In the genomic region with DNA sequence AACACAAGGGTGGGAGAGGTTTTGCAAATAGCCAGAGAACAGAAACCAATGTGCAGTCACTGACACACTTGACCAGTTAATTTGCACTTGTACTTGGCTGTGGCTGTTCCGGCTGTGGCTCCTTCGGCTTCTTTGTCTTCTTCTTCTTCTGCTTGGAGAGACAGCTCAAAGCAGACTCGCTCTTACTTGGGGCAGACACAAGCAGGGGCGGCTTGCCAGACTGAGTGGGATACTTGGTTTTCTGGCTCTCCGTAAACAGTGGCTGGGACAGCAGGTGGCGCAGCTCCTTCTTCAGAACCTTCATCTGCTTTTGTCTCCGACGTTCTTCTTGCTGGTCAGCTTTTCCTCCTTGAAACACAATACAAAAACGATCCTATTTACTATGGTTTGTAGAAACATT, we compare ENCODE assay signal across 8 cellular contexts. TPM values are rescaled to one million over a fixed set of nuclear protein-coding genes. Genes with fewer than 3 reads are reported as not detected.
A peak's percentile ranks its signal among the peaks of the same experiment; 100 is the strongest.
DNase-seq lines count a peak whose midpoint lies in the region; ATAC-seq and TF ChIP-seq lines count a peak whose summit lies in the region.

No MANE protein-coding gene starts in this region.

- H3K27ac ChIP-seq in body of pancreas: no peak overlapping the region
- H3K27ac ChIP-seq in uterus: no peak overlapping the region

- peaks cover 13 to 43% of the 10 kb centered on the region in 2 donors for H3K36me3 Mint-ChIP-seq in activated naive CD4-positive, alpha-beta T cell treated with anti-CD3 and anti-CD28 coated beads, Interleukin-2, amount 50 U/mL, for 72 hours

- H3K4me3 ChIP-seq in body of pancreas (no peak overlapping the region), uterus (no peak overlapping the region)

- peak in 3 of 7 experiments; percentile 24 to 34 (median 32) for TF ChIP-seq CTCF in body of pancreas (IDR thresholded peaks at IDR 0.05)
- peak; percentile 10 to 39 (median 30) for TF ChIP-seq CTCF in uterus (IDR thresholded peaks at IDR 0.05)

- intact Hi-C loops in body of pancreas (cut with DNase I) (no loop called here), uterus (cut with DNase I; ENCODE audit: low total_unique reads) (no loop called here)

- H3K9me3 ChIP-seq in body of pancreas (no peaks in the 10 kb centered on the region), uterus (no peaks in the 10 kb centered on the region)

- ATAC-seq in activated naive CD4-positive, alpha-beta T cell treated with anti-CD3 and anti-CD28 coated beads, Interleukin-2, amount 50 U/mL, for 72 hours: no peak
- no peak for ATAC-seq in body of pancreas
- no peak for ATAC-seq in HG02973 (IDR thresholded peaks at IDR 0.05; ENCODE audit: unreplicated experiment)

- DNase-seq in activated naive CD4-positive, alpha-beta T cell treated with anti-CD3 and anti-CD28 coated beads, Interleukin-2, amount 50 U/mL, for 72 hours (ENCODE audit: low spot score in 2 of 2): no peak
- DNase-seq in activated naive CD4-positive, alpha-beta T cell treated with Interleukin-2 at 50 U/mL for 16 hours: no peak
- DNase-seq in body of pancreas: peak in 3 of 4 donors; percentile 24 to 51 (median 28)
- DNase-seq in kidney tubule cell (ENCODE audit: low spot score): peak; percentile 44
- peak; percentile 38 to 51 for DNase-seq in uterus
- DNase-seq in stimulated activated naive CD4-positive, alpha-beta T cell treated with Interleukin-2 at 50 U/mL for 16 hours (lab: John Stamatoyannopoulos, UW): no peak
- DNase-seq in 8988T: no peak

- H3K4me1 ChIP-seq in body of pancreas: no peaks in the 10 kb centered on the region
- no peaks in the 10 kb centered on the region for H3K4me1 ChIP-seq in uterus

- peaks cover 7 to 48% of the 10 kb centered on the region in 2 donors for H3K36me3 ChIP-seq in body of pancreas (replicated peaks in 1 of 2; ENCODE audit: insufficient read depth in 1 of 2, low read depth in 2 of 2)
- H3K36me3 ChIP-seq in uterus: no peaks in the 10 kb centered on the region

- H3K27me3 ChIP-seq in body of pancreas: no peaks in the 10 kb centered on the region
- no peaks in the 10 kb centered on the region for H3K27me3 ChIP-seq in uterus

- 66% methylated on average over 9 of the region's 9 CpGs for WGBS in body of pancreas, 2 donors

- peak overlapping the region; percentile 18 to 78 for H3K27ac Mint-ChIP-seq in activated naive CD4-positive, alpha-beta T cell treated with anti-CD3 and anti-CD28 coated beads, Interleukin-2, amount 50 U/mL, for 72 hours

- H3K9me3 Mint-ChIP-seq in activated naive CD4-positive, alpha-beta T cell treated with anti-CD3 and anti-CD28 coated beads, Interleukin-2, amount 50 U/mL, for 72 hours: no peaks in the 10 kb centered on the region

- TF ChIP-seq POLR2A in body of pancreas (IDR thresholded peaks at IDR 0.05): no peak
- TF ChIP-seq POLR2A in uterus (IDR thresholded peaks at IDR 0.05): no peak

RNA-seq across cellular contexts. Expression of a gene that starts 25.0 kb away (rescaled TPM):
- total RNA-seq in activated naive CD4-positive, alpha-beta T cell treated with anti-CD3 and anti-CD28 coated beads, Interleukin-2, amount 50 U/mL, for 72 hours: 1 to 10 TPM; 1.2 to 2.3 TPM
- 1 to 10 TPM in 1 of 2 donors, under 1 TPM in 1; 0.33 to 1.8 TPM for total RNA-seq in body of pancreas
- total RNA-seq in uterus: 1 to 10 TPM in 1 of 4 donors, under 1 TPM in 1, not detected in 2; 0.37 to 3.8 TPM

RNA-seq across cellular contexts. Expression of a gene that starts 29.9 kb away (rescaled TPM):
- total RNA-seq in activated naive CD4-positive, alpha-beta T cell treated with anti-CD3 and anti-CD28 coated beads, Interleukin-2, amount 50 U/mL, for 72 hours: 100 to 1,000 TPM; 182 to 210 TPM
- total RNA-seq in body of pancreas (10 to 100 TPM; 48.0 to 95.6 TPM), uterus (100 to 1,000 TPM in 3 of 4 donors, 10 to 100 TPM in 1; 55.6 to 223 (median 116) TPM)

RNA-seq across cellular contexts. Expression of a gene that starts 30.0 kb away (rescaled TPM):
- total RNA-seq in activated naive CD4-positive, alpha-beta T cell treated with anti-CD3 and anti-CD28 coated beads, Interleukin-2, amount 50 U/mL, for 72 hours: 10 to 100 TPM; 48.0 to 51.4 TPM
- 1 to 10 TPM; 3.4 to 5.6 TPM for total RNA-seq in body of pancreas
- total RNA-seq in uterus: 10 to 100 TPM in 2 of 4 donors, 1 to 10 TPM in 2; 7.1 to 32.8 (median 14.3) TPM

RNA-seq across cellular contexts. Expression of a gene that starts 54.0 kb away (rescaled TPM):
- under 1 TPM; 0.20 to 0.49 TPM for total RNA-seq in activated naive CD4-positive, alpha-beta T cell treated with anti-CD3 and anti-CD28 coated beads, Interleukin-2, amount 50 U/mL, for 72 hours
- total RNA-seq in body of pancreas: not detected
- total RNA-seq in uterus: not detected

RNA-seq across cellular contexts. Expression of a gene that starts 59.4 kb away (rescaled TPM):
- total RNA-seq in activated naive CD4-positive, alpha-beta T cell treated with anti-CD3 and anti-CD28 coated beads, Interleukin-2, amount 50 U/mL, for 72 hours: 1 to 10 TPM; 2.5 to 3.0 TPM
- total RNA-seq in body of pancreas (10 to 100 TPM in 1 of 2 donors, 1 to 10 TPM in 1; 8.8 to 38.6 TPM), uterus (100 to 1,000 TPM in 2 of 4 donors, 10 to 100 TPM in 1, 1 to 10 TPM in 1; 5.6 to 390 (median 196) TPM)

Comparison
In these comparisons a context has a peak if more than half of its experiments do, and no peak if none do; other contexts are left out.
1. DNase-seq: peak in body of pancreas (3 of 4), kidney tubule cell (single experiment) and uterus (2 of 2); none in activated naive CD4-positive, alpha-beta T cell treated with anti-CD3 and anti-CD28 coated beads, Interleukin-2, amount 50 U/mL, for 72 hours (0 of 2), activated naive CD4-positive, alpha-beta T cell treated with Interleukin-2 at 50 U/mL for 16 hours (single experiment), stimulated activated naive CD4-positive, alpha-beta T cell treated with Interleukin-2 at 50 U/mL for 16 hours (single experiment) and 8988T (single experiment).